17 cellular contexts compared by ENCODE assay signal in the genomic region with DNA sequence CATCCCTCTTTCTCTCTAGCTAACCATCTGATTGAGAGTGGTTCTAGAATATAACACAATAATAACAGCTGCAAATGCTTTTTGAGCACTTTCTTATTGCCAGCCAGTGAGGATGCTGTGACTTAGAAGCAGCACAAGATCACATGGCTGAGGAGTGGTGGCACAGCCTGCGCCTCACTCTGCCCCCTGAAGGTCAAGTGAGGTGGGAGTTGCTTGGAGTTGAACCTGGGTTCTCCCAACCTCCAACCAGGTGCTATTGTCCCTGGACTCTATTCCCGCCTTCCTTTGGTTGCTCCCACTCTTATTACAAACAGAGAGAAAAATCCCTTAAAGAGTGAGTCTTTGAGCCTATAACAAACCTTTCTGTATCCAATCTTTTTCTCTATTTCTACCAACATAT.
DNase-seq lines count a peak whose midpoint lies in the region; ATAC-seq and TF ChIP-seq lines count a peak whose summit lies in the region.
"Had no signal": no experiment of that assay in that cellular context is flagged by ENCODE, and none has a peak within 500 bp of the region (broad histone marks: within the 10 kb centered on the region; RNA-seq: fewer than 3 reads in every experiment).

No MANE protein-coding gene starts in this region.

- TF ChIP-seq CTCF in WTC11 (IDR thresholded peaks at IDR 0.05), result no peak; the same call in 1 of the 2 replicates

- DNase-seq in DMS79 treated with DMSO at 0.1 percent for 48 hours (lab: John Stamatoyannopoulos, UW) (peak; percentile 92), H7 (peak; percentile 73), WTC11 (ENCODE audit: low spot score) (peak; percentile 53), iPS-NIHi7 (ENCODE audit: extremely low spot score) (peak; percentile 75), C1 segment of cervical spinal cord (lab: John Stamatoyannopoulos, UW) (no peak), NCI-H2227 treated with DMSO at 0.1 percent for 48 hours (lab: John Stamatoyannopoulos, UW) (no peak)
- DNase-seq in activated naive CD4-positive, alpha-beta T cell (lab: John Stamatoyannopoulos, UW), result no peak
- DNase-seq: CD8-positive, alpha-beta memory T cell; HCEC 1CT; IMR-90; MM.1S; NCI-H1092 treated with DMSO at 0.1 percent for 48 hours; NCI-H2081 had no signal

- peak; percentile 99 for ATAC-seq in WTC11
- no peak for ATAC-seq in GM18867 (IDR thresholded peaks at IDR 0.05; ENCODE audit: unreplicated experiment)

- H3K4me1 Mint-ChIP-seq in WTC11, result peaks cover 5% of the 10 kb centered on the region; the same call in 1 of the 2 replicates
- H3K4me1 Mint-ChIP-seq: CD8-positive, alpha-beta memory T cell had no signal

- CTCF ChIA-PET in WTC11 (lab: Charles Lee), result interaction anchor here (0.7 to 2.5 kb wide), 5 partner anchors 9 to 145 kb away, joined by 3 to 14 read pairs (median 5); no protein-coding TSS in a partner anchor

- H3K4me3 ChIP-seq in H7 (ENCODE audit: insufficient read depth, low read depth, low read length), result no peak overlapping the region
- H3K4me3 ChIP-seq: BLaER1 treated with 17β-estradiol and CSF1 and Interleukin-3, amounts not matched to agents 10 nM and 100 nM; SJCRH30 had no signal

- H3K27me3 ChIP-seq in H7 (ENCODE audit: control insufficient read depth, insufficient read depth, low read length), result no peaks in the 10 kb centered on the region
- H3K27me3 ChIP-seq: BLaER1 treated with 17β-estradiol and CSF1 and Interleukin-3, amounts not matched to agents 10 nM and 100 nM; SJCRH30 had no signal

- peaks cover 7% of the 10 kb centered on the region for H3K27me3 Mint-ChIP-seq in WTC11 (ENCODE audit: low read depth)

- H3K4me3 Mint-ChIP-seq in WTC11, result no peak overlapping the region
- H3K4me3 Mint-ChIP-seq: CD8-positive, alpha-beta memory T cell; T-helper 1 cell treated with Interleukin-12 subunit alpha and Interleukin-12 subunit beta and Interleukin-4 antibody, amounts not matched to agents 30 μg/mL and 1 μg/mL, for 36 hours had no signal

- POLR2A ChIA-PET in WTC11 (lab: Charles Lee), result no interaction called here

- H3K27ac Mint-ChIP-seq in WTC11, result no peak overlapping the region
- H3K27ac Mint-ChIP-seq: CD8-positive, alpha-beta memory T cell; T-helper 1 cell treated with Interleukin-12 subunit alpha and Interleukin-12 subunit beta and Interleukin-4 antibody, amounts not matched to agents 30 μg/mL and 1 μg/mL, for 36 hours had no signal

- H3K36me3 ChIP-seq in H7 (replicated peaks; ENCODE audit: control insufficient read depth, insufficient read depth, low read length), result no peaks in the 10 kb centered on the region
- H3K36me3 ChIP-seq: BLaER1 treated with 17β-estradiol and CSF1 and Interleukin-3, amounts not matched to agents 10 nM and 100 nM; SJCRH30 had no signal

- H3K36me3 Mint-ChIP-seq in WTC11, result no peaks in the 10 kb centered on the region
- H3K36me3 Mint-ChIP-seq: CD8-positive, alpha-beta memory T cell had no signal

- no peaks in the 10 kb centered on the region for H3K9me3 Mint-ChIP-seq in WTC11
- H3K9me3 Mint-ChIP-seq: T-helper 1 cell treated with Interleukin-12 subunit alpha and Interleukin-12 subunit beta and Interleukin-4 antibody, amounts not matched to agents 30 μg/mL and 1 μg/mL, for 36 hours had no signal

TF ChIP-seq in WTC11, 78 proteins besides CTCF, POLR2A, EP300 and RAD21:
- TF ChIP-seq, protein P1, sequence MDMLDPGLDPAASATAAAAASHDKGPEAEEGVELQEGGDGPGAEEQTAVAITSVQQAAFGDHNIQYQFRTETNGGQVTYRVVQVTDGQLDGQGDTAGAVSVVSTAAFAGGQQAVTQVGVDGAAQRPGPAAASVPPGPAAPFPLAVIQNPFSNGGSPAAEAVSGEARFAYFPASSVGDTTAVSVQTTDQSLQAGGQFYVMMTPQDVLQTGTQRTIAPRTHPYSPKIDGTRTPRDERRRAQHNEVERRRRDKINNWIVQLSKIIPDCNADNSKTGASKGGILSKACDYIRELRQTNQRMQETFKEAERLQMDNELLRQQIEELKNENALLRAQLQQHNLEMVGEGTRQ (CRISPR knock-in tag; IDR thresholded peaks at IDR 0.05), result peak; percentile 63
- TF ChIP-seq NR3C1 (CRISPR knock-in tag; conservative IDR thresholded peaks at IDR 0.05; ENCODE audit: low read depth), result no peak

Comparison
In these comparisons a context has a peak if more than half of its experiments do, and no peak if none do; other contexts are left out.
1. DNase-seq: peak in DMS79 treated with DMSO at 0.1 percent for 48 hours (single experiment), H7 (single experiment), WTC11 (single experiment) and iPS-NIHi7 (single experiment); none in activated naive CD4-positive, alpha-beta T cell (0 of 4), C1 segment of cervical spinal cord (0 of 14) and NCI-H2227 treated with DMSO at 0.1 percent for 48 hours (single experiment).